Comparison of ENCODE assay signal across 9 cellular contexts in the genomic region with DNA sequence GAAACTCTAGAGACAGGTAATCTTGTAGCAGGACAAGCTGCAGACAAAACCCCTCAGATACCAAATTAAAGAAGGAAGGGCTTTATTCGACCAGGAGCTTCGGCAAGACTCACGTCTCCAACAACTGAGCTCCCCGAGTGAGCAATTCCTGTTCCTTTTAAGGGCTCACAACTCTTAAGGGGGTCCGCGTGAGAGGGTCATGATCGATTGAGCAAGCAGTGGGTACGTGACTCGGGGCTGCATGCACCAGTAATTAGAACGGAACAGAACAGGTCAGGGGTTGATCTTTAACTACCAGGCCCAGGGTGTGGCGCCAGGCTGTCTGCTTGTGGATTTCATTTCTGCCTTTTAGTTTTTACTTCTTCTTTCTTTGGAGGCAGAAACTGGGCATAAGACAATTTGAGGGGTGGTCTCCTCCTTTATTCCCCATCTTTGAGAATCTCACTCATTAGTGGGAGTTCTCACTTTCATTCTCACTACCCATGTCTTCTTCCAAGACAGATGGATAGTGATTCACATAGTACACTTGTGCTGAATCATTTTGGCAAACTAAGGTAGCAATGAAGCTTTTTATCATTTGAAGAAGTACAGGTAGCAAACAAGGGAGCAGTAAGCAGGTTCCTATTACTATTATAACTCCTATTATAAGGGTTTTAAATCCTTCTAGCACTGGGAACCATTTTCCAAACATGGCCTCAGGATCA. TPM values are rescaled to one million over a fixed set of nuclear protein-coding genes. Genes with fewer than 3 reads are reported as not detected.
A peak's percentile ranks its signal among the peaks of the same experiment; 100 is the strongest.
DNase-seq lines count a peak whose midpoint lies in the region; ATAC-seq, FAIRE-seq and TF ChIP-seq lines count a peak whose summit lies in the region.
"Not testable (repeated sequence)": the region's sequence is repeated elsewhere in the genome, so short reads cannot be mapped to it uniquely, and the experiment has no call there.
"Had no signal": no experiment of that assay in that cellular context is flagged by ENCODE, and none has a peak within 500 bp of the region (broad histone marks: within the 10 kb centered on the region; RNA-seq: fewer than 3 reads in every experiment).

No MANE protein-coding gene starts in this region.

- TF ChIP-seq CTCF in epithelial cell of proximal tubule (conservative IDR thresholded peaks at IDR 0.05; ENCODE audit: low read depth, low read length); HepG2 (CRISPR knock-in tag; IDR thresholded peaks at IDR 0.05); progenitor cell of endocrine pancreas (IDR thresholded peaks at IDR 0.05; ENCODE audit: unreplicated experiment): not testable (repeated sequence)

- H3K27me3 ChIP-seq in HepG2 (ENCODE audit: control insufficient read depth in 1 of 2, insufficient read depth in 2 of 2, low read length in 2 of 2), result not testable (repeated sequence)

- ATAC-seq in GM19043 (IDR thresholded peaks at IDR 0.05; ENCODE audit: low read depth, unreplicated experiment) (peak; percentile 27), HepG2 (peak; percentile 55)

- not testable (repeated sequence) for H3K4me2 ChIP-seq in HepG2 (ENCODE audit: low read depth, low read length)

- not testable (repeated sequence) for H3K4me3 Mint-ChIP-seq in progenitor cell of endocrine pancreas (ENCODE audit: low read depth)

- peaks cover 16% of the 10 kb centered on the region for H3K9me3 Mint-ChIP-seq in progenitor cell of endocrine pancreas (ENCODE audit: low read depth)

- not testable (repeated sequence) for H4K20me1 ChIP-seq in HepG2 (ENCODE audit: insufficient read depth, low read length)

- H3K27me3 Mint-ChIP-seq in progenitor cell of endocrine pancreas, result not testable (repeated sequence)

- H3K4me1 Mint-ChIP-seq in progenitor cell of endocrine pancreas (ENCODE audit: low read depth), result peaks cover 28% of the 10 kb centered on the region

- peak in 1 of 2 experiments; percentile 61; a peak in 2 of 4 replicates for TF ChIP-seq EP300 in HepG2 (IDR thresholded peaks at IDR 0.05; ENCODE audit: low read depth in 2 of 2, low read length in 2 of 2)
- TF ChIP-seq EP300 in HepG2 (CRISPR knock-in tag; IDR thresholded peaks at IDR 0.05; ENCODE audit: borderline replicate concordance), result not testable (repeated sequence)

- peak; percentile 57 for FAIRE-seq in RCC 7860 (lab: Jason Lieb, UNC)
- not testable (repeated sequence) for FAIRE-seq in HepG2 (lab: Jason Lieb, UNC)

- not testable (repeated sequence) for TF ChIP-seq POLR2A in HepG2 (IDR thresholded peaks at IDR 0.05; ENCODE audit: insufficient read depth in 1 of 2, low read depth in 2 of 2, low read length in 2 of 2)

- peak; percentile 85 for DNase-seq in Caki2 (ENCODE audit: low read depth)
- DNase-seq in HK-2 (ENCODE audit: unreplicated experiment), result peak; percentile 56
- DNase-seq in RCC 7860 (ENCODE audit: low spot score), result peak; percentile 60
- peak; percentile 43 for DNase-seq in epithelial cell of proximal tubule (ENCODE audit: low read depth)
- not testable (repeated sequence) for DNase-seq in HepG2 (ENCODE audit: low spot score); progenitor cell of endocrine pancreas (ENCODE audit: low spot score, unreplicated experiment)

- not testable (repeated sequence) for TF ChIP-seq RAD21 in HepG2 (CRISPR knock-in tag; IDR thresholded peaks at IDR 0.05)

- H3K36me3 ChIP-seq in HepG2 (replicated peaks in 1 of 2; ENCODE audit: control insufficient read depth in 1 of 2, insufficient read depth in 2 of 2, low read length in 2 of 2), result not testable (repeated sequence)

- H3K27ac Mint-ChIP-seq in progenitor cell of endocrine pancreas, result peak overlapping the region; percentile 91

- not testable (repeated sequence) for H3K4me3 ChIP-seq in epithelial cell of proximal tubule (ENCODE audit: low read depth, low read length); HepG2 (replicated peaks in 1 of 3; ENCODE audit: insufficient read depth in 1 of 3, low read depth in 2 of 3, low read length in 3 of 3)

- H3K9me3 ChIP-seq in HepG2 (ENCODE audit: low read length), result not testable (repeated sequence)

- H3K27ac ChIP-seq in HepG2 (ENCODE audit: extremely low read length, insufficient read depth, low read length), result peak overlapping the region; percentile 27

- H3K79me2 ChIP-seq in HepG2 (ENCODE audit: insufficient read depth, low read length), result not testable (repeated sequence)

- peaks cover 32% of the 10 kb centered on the region for H3K4me1 ChIP-seq in HepG2 (ENCODE audit: insufficient read depth, low read length)

- H2AFZ ChIP-seq in HepG2 (ENCODE audit: low read length), result not testable (repeated sequence)

- in situ Hi-C loops in Caki2 (cut with HindIII; ENCODE audit: low pct_unique_long_range_greater_than_20kb, low sequenced_read_pairs); HepG2 (cut with HindIII; ENCODE audit: extremely low pct_ligation_motif_present, low pct_unique_long_range_greater_than_20kb): not testable (repeated sequence)

- 39% methylated on average over 11 of the region's 11 CpGs for WGBS in HepG2 (ENCODE audit: low lambda C conversion rate)

- not testable (repeated sequence) for H3K9ac ChIP-seq in HepG2 (ENCODE audit: insufficient read depth, low read depth, low read length)

- POLR2A ChIA-PET in HepG2 (lab: Yijun Ruan, JAX), result not testable (repeated sequence)

- CTCF ChIA-PET in HepG2 (lab: Yijun Ruan, JAX; ENCODE audit: low intra/inter-chr PET ratio, low total read pairs), result not testable (repeated sequence)

- not testable (repeated sequence) for BruUV-seq in HepG2 (replicated peaks; lab: Mats Ljungman, UMichigan)

- intact Hi-C loops in HepG2 (cut with micrococcal nuclease; ENCODE audit: unreplicated experiment), result not testable (repeated sequence)

- peaks cover 23% of the 10 kb centered on the region for H3K36me3 Mint-ChIP-seq in progenitor cell of endocrine pancreas (ENCODE audit: insufficient read depth)

TF ChIP-seq in HepG2, 621 proteins besides CTCF, POLR2A, EP300 and RAD21 (continues in another document):
- TF ChIP-seq NR2F6 (IDR thresholded peaks at IDR 0.05) (peak; percentile 37; the same call in 1 of the 2 replicates), RARA (CRISPR knock-in tag; IDR thresholded peaks at IDR 0.05) (peak; percentile 65), ARID5B (CRISPR knock-in tag; IDR thresholded peaks at IDR 0.05) (peak; percentile 40; the same call in 1 of the 2 replicates)
- not testable (repeated sequence) for TF ChIP-seq NR2F6 (CRISPR knock-in tag; IDR thresholded peaks at IDR 0.05)

RNA-seq across cellular contexts. Expression of gene GAS2L3, which starts 59.8 kb away (rescaled TPM):
- 16.3 and 25.8 TPM in 2 replicates for total RNA-seq in Caki2 (2014; rRNA removed; shearing (Covaris generic); ENCODE audit: low replicate concordance)
- total RNA-seq in epithelial cell of proximal tubule (20.0 and 21.7 TPM in 2 replicates), HepG2 (2016; rRNA removed; fragmentation: Illumina TruSeq; extraction: Trizol) (20.8 and 21.3 TPM in 2 replicates), progenitor cell of endocrine pancreas (55.1 and 56.8 TPM in 2 replicates)
- 15.7 and 18.4 TPM in 2 replicates for total RNA-seq in HepG2 (2016; cell fraction: cytosol; rRNA removed; fragmentation: Illumina TruSeq; extraction: Trizol; ENCODE audit: low read depth)
- total RNA-seq in HepG2 (2016; cell fraction: insoluble cytoplasmic fraction; rRNA removed; fragmentation: Illumina TruSeq; extraction: Trizol), result 18.5 and 21.5 TPM in 2 replicates
- total RNA-seq in HepG2 (2016; cell fraction: membrane; rRNA removed; fragmentation: Illumina TruSeq; extraction: Trizol), result 12.0 and 13.0 TPM in 2 replicates
- total RNA-seq in HepG2 (2016; cell fraction: nucleus; rRNA removed; fragmentation: Illumina TruSeq; extraction: Trizol), result 26.1 and 29.7 TPM in 2 replicates
- polyA plus RNA-seq in HepG2 (2011; rRNA removed), result 3.3 and 7.0 TPM in 2 replicates
- 1.7 and 1.9 TPM in 2 replicates for polyA plus RNA-seq in HepG2 (2011; cell fraction: cytosol; rRNA removed)
- 5.8 and 8.2 TPM in 2 replicates for polyA plus RNA-seq in HepG2 (2011; cell fraction: nucleus; rRNA removed)
- polyA plus RNA-seq in HepG2 (2012), result 6.0 and 9.9 TPM in 2 replicates
- polyA plus RNA-seq in HepG2 (2016; cell fraction: cytosol; fragmentation: Illumina TruSeq; extraction: Trizol; ENCODE audit: low read depth), result 0.41 and 0.60 TPM in 2 replicates
- polyA plus RNA-seq in HepG2 (2016; cell fraction: insoluble cytoplasmic fraction; fragmentation: Illumina TruSeq; extraction: Trizol; ENCODE audit: low read depth), result 12.3 and 13.2 TPM in 2 replicates
- polyA plus RNA-seq in HepG2 (2016; cell fraction: membrane; fragmentation: Illumina TruSeq; extraction: Trizol; ENCODE audit: low read depth), result 1.6 and 2.2 TPM in 2 replicates
- polyA plus RNA-seq in HepG2 (2016; cell fraction: nucleus; fragmentation: Illumina TruSeq; extraction: Trizol; ENCODE audit: insufficient read depth, low read depth), result 21.7 and 23.3 TPM in 2 replicates
- polyA minus RNA-seq in HepG2 (2011; rRNA and poly(A)+ RNA removed; ENCODE audit: low replicate concordance), result 2.2 and 9.8 TPM in 2 replicates
- 11.0 TPM in 2 replicates for polyA minus RNA-seq in HepG2 (2011; cell fraction: cytosol; rRNA and poly(A)+ RNA removed)
- polyA minus RNA-seq in HepG2 (2011; cell fraction: nucleus; rRNA and poly(A)+ RNA removed), result 52.0 and 64.4 TPM in 2 replicates
- total RNA-seq: HT1080 had no signal
- polyA plus RNA-seq: CD4-positive, CD25-positive, alpha-beta regulatory T cell had no signal
